ENCODE assay signal across 8 cellular contexts in the genomic region with DNA sequence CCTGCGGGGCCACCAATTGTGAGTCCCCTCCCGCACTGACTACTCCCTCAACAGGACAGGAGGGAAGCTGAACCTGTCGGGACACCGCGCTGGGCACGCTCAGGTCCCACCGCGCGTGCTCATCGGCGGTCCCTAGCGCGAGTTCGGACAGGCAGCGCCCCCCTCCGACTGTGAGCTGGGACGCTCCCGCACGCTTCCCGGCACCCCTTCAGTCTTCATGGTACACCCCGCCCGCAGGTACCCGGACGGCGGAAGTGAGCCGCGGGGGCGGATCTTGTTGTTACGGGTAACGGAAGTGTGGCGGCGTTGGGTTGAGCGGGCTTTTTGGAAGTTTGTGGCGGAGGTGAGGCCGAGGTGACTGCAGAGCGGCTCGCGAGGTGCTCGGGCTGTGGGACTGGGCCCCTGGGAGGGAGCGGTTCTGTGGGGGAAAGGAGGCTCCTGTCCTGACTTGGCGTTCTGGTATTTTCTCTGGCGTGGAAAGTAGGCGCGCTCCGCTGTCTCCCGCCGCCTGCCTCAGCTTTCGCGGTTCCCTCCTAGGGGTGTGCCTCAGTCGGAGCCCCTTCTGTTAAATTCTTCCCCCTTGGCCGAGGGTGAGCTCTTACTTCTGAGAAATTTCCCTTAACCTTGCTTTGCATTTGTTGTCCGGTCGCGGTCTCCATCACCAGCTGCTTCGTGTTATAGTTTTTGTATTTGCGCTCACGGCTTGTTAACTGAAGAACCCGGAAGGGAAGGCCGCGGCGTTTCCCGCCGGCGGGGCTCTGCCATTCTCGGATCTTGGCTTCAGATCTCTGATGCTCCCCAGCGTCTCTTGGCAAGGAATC. TPM values are rescaled to one million over a fixed set of nuclear protein-coding genes. Genes with fewer than 3 reads are reported as not detected.
DNase-seq lines count a peak whose midpoint lies in the region; ATAC-seq and FAIRE-seq lines count a peak whose summit lies in the region.

A gene (plus strand): TSS at position 289 of the 821 bp plus-strand sequence. CDS start 3,669 bp downstream, outside the sequence.

- peaks cover 27% of the 10 kb centered on the region for H3K36me3 ChIP-seq in Karpas-422 (ENCODE audit: insufficient read depth, low read length)
- H3K36me3 ChIP-seq in naive thymus-derived CD4-positive, alpha-beta T cell (ENCODE audit: control insufficient read depth in 2 of 3, insufficient read depth in 3 of 3, low read length in 3 of 3) = no peaks in the 10 kb centered on the region

- POLR2A ChIA-PET in naive thymus-derived CD4-positive, alpha-beta T cell (lab: Charles Lee) = interaction anchor here (0.7 to 1.3 kb wide), 3 partner anchors 90 to 605 kb away, joined by 3 to 4 read pairs (median 3); a partner anchor contains a TSS

- no peaks in the 10 kb centered on the region for H3K9me3 ChIP-seq in Karpas-422 (ENCODE audit: low read length)
- H3K9me3 ChIP-seq in naive thymus-derived CD4-positive, alpha-beta T cell (ENCODE audit: control insufficient read depth in 2 of 3, low read length in 3 of 3) = no peaks in the 10 kb centered on the region

- peak within 1 kb of the TSS; percentile 89 for H3K4me3 ChIP-seq in Karpas-422 (ENCODE audit: low read length)
- peak within 1 kb of the TSS; percentile 79 for H3K4me3 ChIP-seq in naive thymus-derived CD4-positive, alpha-beta T cell (ENCODE audit: low read length)

- peaks cover 0 to 28% (median 7%) of the 10 kb centered on the region in 5 donors for H3K36me3 Mint-ChIP-seq in naive thymus-derived CD4-positive, alpha-beta T cell
- H3K36me3 Mint-ChIP-seq in stimulated activated naive B cell treated with anti-CD40 and anti-IgM and Interleukin-4, amounts not matched to agents 10 μg/mL and 1 μg/mL and 100 μg/mL, for 72 hours = peaks cover 2 to 9% of the 10 kb centered on the region in 2 donors

- H3K9me3 Mint-ChIP-seq in naive thymus-derived CD4-positive, alpha-beta T cell = peaks cover 0 to 4% (median 0%) of the 10 kb centered on the region in 11 donors
- no peaks in the 10 kb centered on the region for H3K9me3 Mint-ChIP-seq in stimulated activated naive B cell treated with anti-CD40 and anti-IgM and Interleukin-4, amounts not matched to agents 10 μg/mL and 1 μg/mL and 100 μg/mL, for 72 hours

- peak; percentile 94 for DNase-seq in Daoy (ENCODE audit: low read depth)
- DNase-seq in Karpas-422 = peak; percentile 99
- peak; percentile 79 for DNase-seq in RCC 7860 (ENCODE audit: low spot score)
- DNase-seq in activated T-helper 1 cell treated with Interleukin-2 at 50 U/mL for 16 hours (ENCODE audit: low read depth) = peak; percentile 94
- peak; percentile 91 for DNase-seq in fibroblast of gingiva (ENCODE audit: low read depth)
- DNase-seq in naive thymus-derived CD4-positive, alpha-beta T cell = peak; percentile 89 to 97 (median 94)
- peak; percentile 94 for DNase-seq in stimulated activated naive B cell treated with anti-CD40 and anti-IgM and Interleukin-4, amounts not matched to agents 10 μg/mL and 1 μg/mL and 100 μg/mL, for 72 hours

- intact Hi-C loops in naive thymus-derived CD4-positive, alpha-beta T cell (cut with micrococcal nuclease) = loop anchor here (1.0 to 5.0 kb wide), 11 partner anchors 37 to 777 kb away; a partner anchor contains a TSS

- H3K27ac ChIP-seq in Karpas-422 (ENCODE audit: low read length) = peak within 1 kb of the TSS; percentile 80
- H3K27ac ChIP-seq in naive thymus-derived CD4-positive, alpha-beta T cell (ENCODE audit: low read depth, low read length) = peak within 1 kb of the TSS; percentile 65

- H3K9ac ChIP-seq in Karpas-422 (ENCODE audit: low read length) = peak within 1 kb of the TSS; percentile 83

- FAIRE-seq in RCC 7860 (lab: Jason Lieb, UNC) = no peak

- H3K27me3 ChIP-seq in Karpas-422 (ENCODE audit: low read length) = no peaks in the 10 kb centered on the region
- H3K27me3 ChIP-seq in naive thymus-derived CD4-positive, alpha-beta T cell (ENCODE audit: control insufficient read depth in 2 of 2, insufficient read depth in 2 of 2, low read length in 2 of 2) = no peaks in the 10 kb centered on the region

- no peaks in the 10 kb centered on the region for H4K20me1 ChIP-seq in Karpas-422 (ENCODE audit: insufficient read depth, low read depth, low read length)

- CTCF ChIA-PET in naive thymus-derived CD4-positive, alpha-beta T cell (lab: Charles Lee) = interaction anchor here (1.6 kb wide), 1 partner anchor 37 kb away, joined by 3 read pairs; no protein-coding TSS in a partner anchor

- H3K9me2 ChIP-seq in Karpas-422 (replicated peaks; ENCODE audit: insufficient read depth, low read length) = no peaks in the 10 kb centered on the region

- peak within 1 kb of the TSS; percentile 78 to 96 (median 84) for H3K27ac Mint-ChIP-seq in naive thymus-derived CD4-positive, alpha-beta T cell
- H3K27ac Mint-ChIP-seq in stimulated activated naive B cell treated with anti-CD40 and anti-IgM and Interleukin-4, amounts not matched to agents 10 μg/mL and 1 μg/mL and 100 μg/mL, for 72 hours = peak within 1 kb of the TSS; percentile 83

- H3K4me1 Mint-ChIP-seq in naive thymus-derived CD4-positive, alpha-beta T cell = peaks cover 20 to 40% (median 26%) of the 10 kb centered on the region in 7 donors
- H3K4me1 Mint-ChIP-seq in stimulated activated naive B cell treated with anti-CD40 and anti-IgM and Interleukin-4, amounts not matched to agents 10 μg/mL and 1 μg/mL and 100 μg/mL, for 72 hours = peaks cover 19 to 23% of the 10 kb centered on the region in 2 donors

- H3K4me1 ChIP-seq in Karpas-422 (ENCODE audit: low read length) = peaks cover 20% of the 10 kb centered on the region
- peaks cover 6 to 13% of the 10 kb centered on the region in 2 donors for H3K4me1 ChIP-seq in naive thymus-derived CD4-positive, alpha-beta T cell (ENCODE audit: control insufficient read depth in 2 of 2, insufficient read depth in 2 of 2, low read length in 2 of 2)

- H3K4me3 Mint-ChIP-seq in naive thymus-derived CD4-positive, alpha-beta T cell = peak within 1 kb of the TSS; percentile 86 to 98 (median 94)
- H3K4me3 Mint-ChIP-seq in stimulated activated naive B cell treated with anti-CD40 and anti-IgM and Interleukin-4, amounts not matched to agents 10 μg/mL and 1 μg/mL and 100 μg/mL, for 72 hours = peak within 1 kb of the TSS; percentile 88 to 89

- H3K4me2 ChIP-seq in Karpas-422 (ENCODE audit: low read depth, low read length, poor library complexity, severe bottlenecking) = peak within 1 kb of the TSS; percentile 84

- ATAC-seq in GM21825 (IDR thresholded peaks at IDR 0.05; ENCODE audit: unreplicated experiment) = peak; percentile 96
- ATAC-seq in naive thymus-derived CD4-positive, alpha-beta T cell = peak; percentile 100
- peak; percentile 96 to 98 for ATAC-seq in stimulated activated naive B cell treated with anti-CD40 and anti-IgM and Interleukin-4, amounts not matched to agents 10 μg/mL and 1 μg/mL and 100 μg/mL, for 72 hours (replicated peaks)

- H3K79me2 ChIP-seq in Karpas-422 (ENCODE audit: low read length) = peaks cover 48% of the 10 kb centered on the region

- peak within 1 kb of the TSS; percentile 91 for H2AFZ ChIP-seq in Karpas-422 (ENCODE audit: low read length)

- peaks cover 0 to 8% (median 0%) of the 10 kb centered on the region in 5 donors for H3K27me3 Mint-ChIP-seq in naive thymus-derived CD4-positive, alpha-beta T cell
- no peaks in the 10 kb centered on the region for H3K27me3 Mint-ChIP-seq in stimulated activated naive B cell treated with anti-CD40 and anti-IgM and Interleukin-4, amounts not matched to agents 10 μg/mL and 1 μg/mL and 100 μg/mL, for 72 hours

RNA-seq across cellular contexts. Expression of the gene that starts here (rescaled TPM):
- 39.1 and 72.2 TPM in 2 replicates for total RNA-seq in Daoy (2014; rRNA removed; shearing (Covaris generic))
- total RNA-seq in Karpas-422 (2014; rRNA removed; shearing (Covaris generic); ENCODE audit: low replicate concordance) = 44.3 and 60.3 TPM in 2 replicates
- total RNA-seq in naive thymus-derived CD4-positive, alpha-beta T cell = 100 to 1,000 TPM in 1 of 5 experiments, 10 to 100 TPM in 1, 1 to 10 TPM in 3; 8.0 to 132 (median 9.7) TPM
- polyA plus RNA-seq in naive thymus-derived CD4-positive, alpha-beta T cell = 1 to 10 TPM; 4.4 to 4.7 TPM

Comparison
In these comparisons a context has a peak if more than half of its experiments do, and no peak if none do; other contexts are left out.
1. Peak in every context shown above with its lines: DNase-seq, ATAC-seq, H3K4me3 ChIP-seq and H3K27ac ChIP-seq.